ENCODE assay signal across 1 cellular context in the genomic region with DNA sequence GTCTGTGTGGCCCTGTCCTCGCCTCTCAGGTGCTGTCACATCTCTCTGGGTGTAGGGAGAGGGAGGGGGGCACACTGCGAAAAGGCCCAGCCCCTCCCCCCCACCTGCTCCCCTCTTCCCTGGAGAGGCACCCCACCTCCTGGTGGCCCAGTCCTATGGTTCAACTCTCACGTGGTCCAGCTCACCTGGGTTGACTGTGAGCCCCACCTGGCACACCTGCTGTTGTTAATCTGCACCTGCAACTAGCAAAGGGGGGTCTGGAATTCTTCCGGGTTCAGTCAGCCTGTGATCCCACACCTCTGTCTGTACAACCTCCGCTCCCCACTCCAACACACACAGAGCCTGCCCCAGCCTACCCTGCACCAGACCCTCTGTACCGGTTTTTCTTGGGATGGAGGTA.
TF ChIP-seq lines count a peak whose summit lies in the region.

No MANE protein-coding gene starts in this region.

TF ChIP-seq in HepG2, 621 proteins besides CTCF, POLR2A, EP300 and RAD21:
- TF ChIP-seq KDM6A (CRISPR knock-in tag; IDR thresholded peaks at IDR 0.05; ENCODE audit: low read depth) (no peak), ZEB1 (IDR thresholded peaks at IDR 0.05; ENCODE audit: insufficient replicate concordance, low read depth) (peak; percentile 76), ZNF672 (CRISPR knock-in tag; IDR thresholded peaks at IDR 0.05) (0 out of 2 replicates have a peak, but pooled peaks have one; percentile 36)
